Comparison of ENCODE assay signal across 15 cellular contexts in genomic region chr6:161882196-161882595, GRCh38.
DNase-seq lines count a peak whose midpoint lies in the region; ATAC-seq and TF ChIP-seq lines count a peak whose summit lies in the region.
"Had no signal": no experiment of that assay in that cellular context is flagged by ENCODE, and none has a peak within 500 bp of the region (broad histone marks: within the 10 kb centered on the region; RNA-seq: fewer than 3 reads in every experiment).

No MANE protein-coding gene starts in this region.

- peaks cover 2% of the 10 kb centered on the region for H3K79me1 ChIP-seq in neuronal stem cell (ENCODE audit: low read depth, low read length)

- CTCF ChIA-PET in WTC11 (lab: Charles Lee), result no interaction called here
- CTCF ChIA-PET in activated naive CD4-positive, alpha-beta T cell treated with anti-CD3 and anti-CD28 coated beads for 36 hours (lab: Charles Lee), result no interaction called here

- H3K27ac ChIP-seq in neuronal stem cell (replicated peaks; ENCODE audit: low read length), result no peak overlapping the region

- H3K9me3 ChIP-seq in neuronal stem cell (replicated peaks in 1 of 2; ENCODE audit: control insufficient read depth in 2 of 2, insufficient read depth in 1 of 2, low read depth in 1 of 2, low read length in 2 of 2), result peaks cover 0 to 4% of the 10 kb centered on the region in 2 donors
- H3K9me3 ChIP-seq: MG63 had no signal

- no peak overlapping the region for H3K18ac ChIP-seq in neuronal stem cell (ENCODE audit: low read length)

- no peak overlapping the region for H2BK15ac ChIP-seq in neuronal stem cell (ENCODE audit: low read length)

- WGBS in neuronal stem cell (ENCODE audit: extremely low coverage in 2 of 2, insufficient read length in 2 of 2, insufficient replicate concordance in 1 of 2), 2 donors, result no CpG with 5 or more reads among the region's 11 CpGs

- H2BK12ac ChIP-seq in neuronal stem cell (ENCODE audit: low read length), result no peak overlapping the region

- POLR2A ChIA-PET in WTC11 (lab: Charles Lee), result no interaction called here

- H3K4me1 Mint-ChIP-seq in WTC11, result peaks cover 13% of the 10 kb centered on the region
- H3K4me1 Mint-ChIP-seq in activated naive CD4-positive, alpha-beta T cell treated with anti-CD3 and anti-CD28 coated beads for 36 hours (ENCODE audit: low read depth), result no peaks in the 10 kb centered on the region
- H3K4me1 Mint-ChIP-seq: CD4-positive, alpha-beta memory T cell had no signal

- intact Hi-C loops in activated naive CD4-positive, alpha-beta T cell treated with anti-CD3 and anti-CD28 coated beads for 36 hours (cut with micrococcal nuclease), result no loop called here

- H3K27ac Mint-ChIP-seq in WTC11, result no peak overlapping the region
- no peak overlapping the region for H3K27ac Mint-ChIP-seq in activated naive CD4-positive, alpha-beta T cell treated with anti-CD3 and anti-CD28 coated beads for 36 hours
- H3K27ac Mint-ChIP-seq: CD4-positive, alpha-beta memory T cell had no signal

- no peaks in the 10 kb centered on the region for H3K27me3 ChIP-seq in neuronal stem cell (ENCODE audit: control insufficient read depth in 3 of 3, insufficient read depth in 3 of 3, low read depth in 1 of 3, low read length in 3 of 3)
- H3K27me3 ChIP-seq: MG63 had no signal

- no peak overlapping the region for H3K4ac ChIP-seq in neuronal stem cell (ENCODE audit: low read length)

- H2AFZ ChIP-seq in neuronal stem cell (ENCODE audit: low read length), result no peak overlapping the region

- H3K4me2 ChIP-seq in neuronal stem cell (ENCODE audit: insufficient read depth, low read length, poor library complexity, severe bottlenecking), result no peak overlapping the region

- H2AK5ac ChIP-seq in neuronal stem cell (ENCODE audit: low read depth, low read length), result no peak overlapping the region

- ATAC-seq in WTC11, result peak; percentile 59; the same call in 1 of the 2 replicates

- H3K14ac ChIP-seq in neuronal stem cell (ENCODE audit: low read length), result no peak overlapping the region

- no peak overlapping the region for H3K23ac ChIP-seq in neuronal stem cell (ENCODE audit: low read depth, low read length, poor library complexity)

- H3K4me3 ChIP-seq in neuronal stem cell (ENCODE audit: low read length in 2 of 2), result no peak overlapping the region
- H3K4me3 ChIP-seq: MG63 had no signal

- no peak for TF ChIP-seq CTCF in WTC11 (IDR thresholded peaks at IDR 0.05)

- H3K9me3 Mint-ChIP-seq in WTC11, result peaks cover 4% of the 10 kb centered on the region; the same call in 1 of the 2 replicates
- no peaks in the 10 kb centered on the region for H3K9me3 Mint-ChIP-seq in activated naive CD4-positive, alpha-beta T cell treated with anti-CD3 and anti-CD28 coated beads for 36 hours

- DNase-seq in NCI-H345 (lab: John Stamatoyannopoulos, UW) (peak; percentile 3), NCI-H345 treated with DMSO at 0.1 percent for 48 hours (lab: John Stamatoyannopoulos, UW; ENCODE audit: unreplicated experiment) (no peak), NCI-H146 (lab: John Stamatoyannopoulos, UW) (peak; percentile 77), WTC11 (ENCODE audit: low spot score) (peak; percentile 25), neuronal stem cell (ENCODE audit: low spot score) (no peak), NCI-H2196 (lab: John Stamatoyannopoulos, UW; ENCODE audit: unreplicated experiment) (no peak), HuH-7 (ENCODE audit: low spot score) (no peak)
- no peak for DNase-seq in activated naive CD4-positive, alpha-beta T cell treated with anti-CD3 and anti-CD28 coated beads for 36 hours
- DNase-seq: CD4-positive, alpha-beta memory T cell; GF-D8; GOT3; MG63; NCI-H1092; NCI-H187; RPMI8226 had no signal

- peaks cover 0 to 2% of the 10 kb centered on the region in 2 donors for H3K36me3 ChIP-seq in neuronal stem cell (replicated peaks in 1 of 2; ENCODE audit: control insufficient read depth in 2 of 2, insufficient read depth in 2 of 2, low read length in 2 of 2)
- H3K36me3 ChIP-seq: MG63 had no signal

- H3K36me3 Mint-ChIP-seq in WTC11, result no peaks in the 10 kb centered on the region
- H3K36me3 Mint-ChIP-seq in activated naive CD4-positive, alpha-beta T cell treated with anti-CD3 and anti-CD28 coated beads for 36 hours (ENCODE audit: low read depth), result no peaks in the 10 kb centered on the region
- H3K36me3 Mint-ChIP-seq: CD4-positive, alpha-beta memory T cell had no signal

- no peak overlapping the region for H2BK120ac ChIP-seq in neuronal stem cell (ENCODE audit: low read depth, low read length)

- H3K4me1 ChIP-seq in neuronal stem cell (ENCODE audit: control insufficient read depth in 2 of 2, insufficient read depth in 1 of 2, low read depth in 1 of 2, low read length in 2 of 2), result no peaks in the 10 kb centered on the region

- H4K8ac ChIP-seq in neuronal stem cell (ENCODE audit: low read depth, low read length), result peak overlapping the region; percentile 43

- H2BK5ac ChIP-seq in neuronal stem cell (ENCODE audit: low read length), result no peak overlapping the region

- H3K9ac ChIP-seq in neuronal stem cell (ENCODE audit: low read depth, low read length, poor library complexity), result no peak overlapping the region

- no peak overlapping the region for H3K4me3 Mint-ChIP-seq in WTC11
- H3K4me3 Mint-ChIP-seq in activated naive CD4-positive, alpha-beta T cell treated with anti-CD3 and anti-CD28 coated beads for 36 hours, result no peak overlapping the region
- H3K4me3 Mint-ChIP-seq: CD4-positive, alpha-beta memory T cell had no signal

- H4K91ac ChIP-seq in neuronal stem cell (ENCODE audit: low read depth, low read length, poor library complexity), result no peak overlapping the region

- H3K27me3 Mint-ChIP-seq in WTC11 (ENCODE audit: low read depth), result no peaks in the 10 kb centered on the region
- H3K27me3 Mint-ChIP-seq in activated naive CD4-positive, alpha-beta T cell treated with anti-CD3 and anti-CD28 coated beads for 36 hours (ENCODE audit: low read depth), result no peaks in the 10 kb centered on the region
- H3K27me3 Mint-ChIP-seq: CD4-positive, alpha-beta memory T cell had no signal

TF ChIP-seq in WTC11, 78 proteins besides CTCF, POLR2A, EP300 and RAD21:
- no peak for TF ChIP-seq FOXK1 (CRISPR knock-in tag; IDR thresholded peaks at IDR 0.05)
- TF ChIP-seq GRHL2 (CRISPR knock-in tag; IDR thresholded peaks at IDR 0.05; ENCODE audit: insufficient replicate concordance, severe bottlenecking), result no peak
- TF ChIP-seq ATF3 (CRISPR knock-in tag; conservative IDR thresholded peaks at IDR 0.05), result no peak

Comparison
In these comparisons a context has a peak if more than half of its experiments do, and no peak if none do; other contexts are left out.
1. DNase-seq: peak in NCI-H345 (single experiment), NCI-H146 (single experiment) and WTC11 (single experiment); none in NCI-H345 treated with DMSO at 0.1 percent for 48 hours (single experiment), neuronal stem cell (single experiment), NCI-H2196 (single experiment), HuH-7 (single experiment) and activated naive CD4-positive, alpha-beta T cell treated with anti-CD3 and anti-CD28 coated beads for 36 hours (single experiment).